In genomic region chr4:39227906-39228305, GRCh38 we compare ENCODE assay signal across 20 cellular contexts. TPM values are rescaled to one million over a fixed set of nuclear protein-coding genes. Genes with fewer than 3 reads are reported as not detected.
A peak's percentile ranks its signal among the peaks of the same experiment; 100 is the strongest.
DNase-seq lines count a peak whose midpoint lies in the region; ATAC-seq, FAIRE-seq and TF ChIP-seq lines count a peak whose summit lies in the region.
"Had no signal": no experiment of that assay in that cellular context is flagged by ENCODE, and none has a peak within 500 bp of the region (broad histone marks: within the 10 kb centered on the region; RNA-seq: fewer than 3 reads in every experiment).

No MANE protein-coding gene starts in this region.

- H2AFZ ChIP-seq in HepG2 (ENCODE audit: low read length): no peak overlapping the region

- H3K4me3 ChIP-seq in liver (ENCODE audit: low read depth in 1 of 3, low read length in 3 of 3): no peak overlapping the region
- no peak overlapping the region for H3K4me3 ChIP-seq in HepG2 (replicated peaks in 1 of 3; ENCODE audit: insufficient read depth in 1 of 3, low read depth in 2 of 3, low read length in 3 of 3)
- no peak overlapping the region for H3K4me3 ChIP-seq in choroid plexus epithelial cell (ENCODE audit: low read depth, low read length)
- H3K4me3 ChIP-seq: BLaER1 treated with 17β-estradiol and CSF1 and Interleukin-3, amounts not matched to agents 10 nM and 100 nM; GM12878 had no signal

- no peak for TF ChIP-seq EP300 in HepG2 (IDR thresholded peaks at IDR 0.05; ENCODE audit: low read depth in 2 of 2, low read length in 2 of 2)
- TF ChIP-seq EP300 in HepG2 (CRISPR knock-in tag; IDR thresholded peaks at IDR 0.05; ENCODE audit: borderline replicate concordance): no peak

- no peak overlapping the region for H3K4me2 ChIP-seq in HepG2 (ENCODE audit: low read depth, low read length)
- H3K4me2 ChIP-seq: BLaER1 treated with 17β-estradiol and CSF1 and Interleukin-3, amounts not matched to agents 10 nM and 100 nM had no signal

- DNase-seq in HepG2 (ENCODE audit: low spot score) (no peak), choroid plexus epithelial cell (ENCODE audit: low read depth) (peak; percentile 24), lung microvascular endothelial cell (ENCODE audit: low read depth in 2 of 2) (peak; percentile 53 to 89), NCI-H1417 treated with DMSO at 0.1 percent for 48 hours (lab: John Stamatoyannopoulos, UW) (no peak)
- DNase-seq: DMS 273 treated with DMSO at 0.1 percent for 48 hours, GDM1, NCI-H1048, NCI-H146, NCI-H2081, NCI-H748 treated with DMSO at 0.1 percent for 48 hours, RPMI8226, SIG-M5 had no signal

- TF ChIP-seq POLR2A in HepG2 (IDR thresholded peaks at IDR 0.05; ENCODE audit: insufficient read depth in 1 of 2, low read depth in 2 of 2, low read length in 2 of 2): no peak

- no peaks in the 10 kb centered on the region for H3K79me2 ChIP-seq in HepG2 (ENCODE audit: insufficient read depth, low read length)

- H3K27me3 ChIP-seq in liver (ENCODE audit: control insufficient read depth in 4 of 4, insufficient read depth in 4 of 4, low read length in 3 of 4) (no peaks in the 10 kb centered on the region), HepG2 (ENCODE audit: control insufficient read depth in 1 of 2, insufficient read depth in 2 of 2, low read length in 2 of 2) (no peaks in the 10 kb centered on the region)
- H3K27me3 ChIP-seq: BLaER1 treated with 17β-estradiol and CSF1 and Interleukin-3, amounts not matched to agents 10 nM and 100 nM had no signal

- ATAC-seq in HepG2: no peak
- no peak for ATAC-seq in GM18517 (IDR thresholded peaks at IDR 0.05; ENCODE audit: unreplicated experiment)
- no peak for ATAC-seq in GM18519 (IDR thresholded peaks at IDR 0.05; ENCODE audit: low FRiP score, unreplicated experiment)
- ATAC-seq in GM19452 (IDR thresholded peaks at IDR 0.05; ENCODE audit: unreplicated experiment): no peak
- ATAC-seq: GM12878 had no signal

- H3K27ac ChIP-seq in liver (ENCODE audit: low read depth in 1 of 2, low read length in 2 of 2): no peak overlapping the region
- H3K27ac ChIP-seq in HepG2 (ENCODE audit: extremely low read length, insufficient read depth, low read length): no peak overlapping the region
- H3K27ac ChIP-seq: 22Rv1; BLaER1 treated with 17β-estradiol and CSF1 and Interleukin-3, amounts not matched to agents 10 nM and 100 nM had no signal

- FAIRE-seq in HepG2 (lab: Jason Lieb, UNC): no peak
- FAIRE-seq: GM12878, GM18507 had no signal

- WGBS in liver: 89% methylated on average over 2 of the region's 2 CpGs
- 50% methylated on average over 2 of the region's 2 CpGs for WGBS in HepG2 (ENCODE audit: low lambda C conversion rate)

- H3K9ac ChIP-seq in liver (ENCODE audit: low read depth in 1 of 2, low read length in 2 of 2) (no peak overlapping the region), HepG2 (ENCODE audit: insufficient read depth, low read depth, low read length) (no peak overlapping the region)
- H3K9ac ChIP-seq: BLaER1 treated with 17β-estradiol and CSF1 and Interleukin-3, amounts not matched to agents 10 nM and 100 nM had no signal

- TF ChIP-seq RAD21 in liver (IDR thresholded peaks at IDR 0.05): no peak
- no peak for TF ChIP-seq RAD21 in HepG2 (CRISPR knock-in tag; IDR thresholded peaks at IDR 0.05)

- TF ChIP-seq CTCF in liver (IDR thresholded peaks at IDR 0.05; ENCODE audit: low read depth, low read length, missing input control): no peak
- no peak for TF ChIP-seq CTCF in HepG2 (CRISPR knock-in tag; IDR thresholded peaks at IDR 0.05)
- TF ChIP-seq CTCF in choroid plexus epithelial cell (conservative IDR thresholded peaks at IDR 0.05; ENCODE audit: low read depth, low read length): no peak

- H3K9me3 ChIP-seq in liver (ENCODE audit: control insufficient read depth in 4 of 4, low read length in 3 of 4) (no peaks in the 10 kb centered on the region), HepG2 (ENCODE audit: low read length) (no peaks in the 10 kb centered on the region)
- H3K9me3 ChIP-seq: BLaER1 treated with 17β-estradiol and CSF1 and Interleukin-3, amounts not matched to agents 10 nM and 100 nM had no signal

- CTCF ChIA-PET in HepG2 (lab: Yijun Ruan, JAX; ENCODE audit: low intra/inter-chr PET ratio, low total read pairs): no interaction called here

- POLR2A ChIA-PET in HepG2 (lab: Yijun Ruan, JAX): no interaction called here

- no peaks in the 10 kb centered on the region for H4K20me1 ChIP-seq in HepG2 (ENCODE audit: insufficient read depth, low read length)
- H4K20me1 ChIP-seq: BLaER1 treated with 17β-estradiol and CSF1 and Interleukin-3, amounts not matched to agents 10 nM and 100 nM had no signal

- intact Hi-C loops in HepG2 (cut with micrococcal nuclease; ENCODE audit: unreplicated experiment): no loop called here

- H3K36me3 ChIP-seq in liver (ENCODE audit: control insufficient read depth in 4 of 4, insufficient read depth in 3 of 4, low read depth in 1 of 4, low read length in 3 of 4) (no peaks in the 10 kb centered on the region), HepG2 (replicated peaks in 1 of 2; ENCODE audit: control insufficient read depth in 1 of 2, insufficient read depth in 2 of 2, low read length in 2 of 2) (no peaks in the 10 kb centered on the region)

- in situ Hi-C loops in HepG2 (cut with HindIII; ENCODE audit: extremely low pct_ligation_motif_present, low pct_unique_long_range_greater_than_20kb): no loop called here

- H3K4me1 ChIP-seq in liver (ENCODE audit: control insufficient read depth in 4 of 4, insufficient read depth in 4 of 4, low read length in 3 of 4): peaks cover 4 to 17% (median 8%) of the 10 kb centered on the region in 4 donors
- H3K4me1 ChIP-seq in HepG2 (ENCODE audit: insufficient read depth, low read length): peaks cover 10% of the 10 kb centered on the region
- H3K4me1 ChIP-seq: BLaER1 treated with 17β-estradiol and CSF1 and Interleukin-3, amounts not matched to agents 10 nM and 100 nM had no signal

- no TSS peak for BruUV-seq in HepG2 (replicated peaks; lab: Mats Ljungman, UMichigan)

TF ChIP-seq in liver, 16 proteins besides CTCF, POLR2A, EP300 and RAD21 (continues in another document):
- TF ChIP-seq MAX (IDR thresholded peaks at IDR 0.05) (no peak), TAF1 (conservative IDR thresholded peaks at IDR 0.05) (no peak), NR2F2 (IDR thresholded peaks at IDR 0.05) (peak; percentile 6)

TF ChIP-seq in HepG2, 621 proteins besides CTCF, POLR2A, EP300 and RAD21:
- TF ChIP-seq NR0B2 (CRISPR knock-in tag; IDR thresholded peaks at IDR 0.05) (no peak), ONECUT2 (CRISPR knock-in tag; IDR thresholded peaks at IDR 0.05) (no peak), ZNF468 (CRISPR knock-in tag; IDR thresholded peaks at IDR 0.05) (no peak), HNRNPL (IDR thresholded peaks at IDR 0.05; ENCODE audit: low read depth, low read length) (no peak), MTF2 (CRISPR knock-in tag; IDR thresholded peaks at IDR 0.05; ENCODE audit: borderline replicate concordance) (no peak), ZNF383 (CRISPR knock-in tag; IDR thresholded peaks at IDR 0.05; ENCODE audit: borderline replicate concordance) (no peak), ZNF337 (CRISPR knock-in tag; IDR thresholded peaks at IDR 0.05; ENCODE audit: borderline replicate concordance, low read depth) (no peak), TP53 (CRISPR knock-in tag; conservative IDR thresholded peaks at IDR 0.05) (no peak), FIP1L1 (IDR thresholded peaks at IDR 0.05; ENCODE audit: borderline replicate concordance, insufficient read depth, low read depth, low read length) (no peak), NRL (CRISPR knock-in tag; IDR thresholded peaks at IDR 0.05; ENCODE audit: borderline replicate concordance) (no peak)

RNA-seq across cellular contexts. Expression of gene WDR19, which starts 45.6 kb away (rescaled TPM):
- total RNA-seq in liver (10 to 100 TPM; 13.1 to 34.3 TPM), HepG2 (2016; rRNA removed; fragmentation: Illumina TruSeq; extraction: Trizol) (20.3 and 22.9 TPM in 2 replicates), lung microvascular endothelial cell (13.9 and 28.0 TPM in 2 replicates)
- polyA plus RNA-seq in liver (10 to 100 TPM in 1 of 2 donors, 1 to 10 TPM in 1; 9.5 to 22.3 TPM), HepG2 (2011; rRNA removed) (31.1 and 34.1 TPM in 2 replicates)
- 7.2 and 7.6 TPM in 2 replicates for total RNA-seq in HepG2 (2016; cell fraction: cytosol; rRNA removed; fragmentation: Illumina TruSeq; extraction: Trizol; ENCODE audit: low read depth)
- 19.2 and 23.5 TPM in 2 replicates for total RNA-seq in HepG2 (2016; cell fraction: insoluble cytoplasmic fraction; rRNA removed; fragmentation: Illumina TruSeq; extraction: Trizol)
- 6.2 and 8.6 TPM in 2 replicates for total RNA-seq in HepG2 (2016; cell fraction: membrane; rRNA removed; fragmentation: Illumina TruSeq; extraction: Trizol)
- total RNA-seq in HepG2 (2016; cell fraction: nucleus; rRNA removed; fragmentation: Illumina TruSeq; extraction: Trizol): 39.7 and 47.7 TPM in 2 replicates
- 8.0 and 9.0 TPM in 2 replicates for polyA plus RNA-seq in HepG2 (2011; cell fraction: cytosol; rRNA removed)
- 80.8 and 82.2 TPM in 2 replicates for polyA plus RNA-seq in HepG2 (2011; cell fraction: nucleus; rRNA removed)
- 14.4 and 19.5 TPM in 2 replicates for polyA plus RNA-seq in HepG2 (2012)
- 1.2 and 1.4 TPM in 2 replicates for polyA plus RNA-seq in HepG2 (2016; cell fraction: cytosol; fragmentation: Illumina TruSeq; extraction: Trizol; ENCODE audit: low read depth)
- 12.9 and 13.5 TPM in 2 replicates for polyA plus RNA-seq in HepG2 (2016; cell fraction: insoluble cytoplasmic fraction; fragmentation: Illumina TruSeq; extraction: Trizol; ENCODE audit: low read depth)
- 1.5 and 2.4 TPM in 2 replicates for polyA plus RNA-seq in HepG2 (2016; cell fraction: membrane; fragmentation: Illumina TruSeq; extraction: Trizol; ENCODE audit: low read depth)
- 60.1 and 62.0 TPM in 2 replicates for polyA plus RNA-seq in HepG2 (2016; cell fraction: nucleus; fragmentation: Illumina TruSeq; extraction: Trizol; ENCODE audit: insufficient read depth, low read depth)
- 9.9 and 14.4 TPM in 2 replicates for polyA minus RNA-seq in HepG2 (2011; rRNA and poly(A)+ RNA removed; ENCODE audit: low replicate concordance)
- polyA minus RNA-seq in HepG2 (2011; cell fraction: cytosol; rRNA and poly(A)+ RNA removed): 7.3 and 9.8 TPM in 2 replicates
- polyA minus RNA-seq in HepG2 (2011; cell fraction: nucleus; rRNA and poly(A)+ RNA removed): 70.9 and 71.6 TPM in 2 replicates

Comparison
In these comparisons a context has a peak if more than half of its experiments do, and no peak if none do; other contexts are left out.
1. DNase-seq: peak in choroid plexus epithelial cell (single experiment) and lung microvascular endothelial cell (2 of 2); none in HepG2 (single experiment) and NCI-H1417 treated with DMSO at 0.1 percent for 48 hours (single experiment).